In the genomic region with DNA sequence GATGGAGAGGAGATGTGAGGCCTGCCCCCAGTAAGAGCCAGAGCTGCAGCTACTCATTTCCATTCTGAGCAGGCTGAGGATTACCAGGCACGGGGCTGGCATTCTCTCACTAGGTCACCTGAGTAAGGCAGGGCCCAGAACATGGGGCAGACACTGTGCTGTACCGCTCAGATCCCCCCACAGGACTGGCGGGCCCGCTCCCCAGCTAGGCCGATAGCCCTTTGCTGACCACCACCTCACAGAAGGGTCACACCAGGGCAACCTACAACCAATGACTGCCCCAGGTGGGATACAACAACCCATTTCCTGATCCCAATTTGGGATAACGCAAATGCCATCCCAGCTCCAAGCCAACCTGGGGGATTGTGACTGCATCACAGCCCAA, we compare ENCODE assay signal across 17 cellular contexts. TPM values are rescaled to one million over a fixed set of nuclear protein-coding genes. Genes with fewer than 3 reads are reported as not detected.
A peak's percentile ranks its signal among the peaks of the same experiment; 100 is the strongest.
DNase-seq lines count a peak whose midpoint lies in the region; ATAC-seq and TF ChIP-seq lines count a peak whose summit lies in the region.
"Had no signal": no experiment of that assay in that cellular context is flagged by ENCODE, and none has a peak within 500 bp of the region (broad histone marks: within the 10 kb centered on the region; RNA-seq: fewer than 3 reads in every experiment).

No MANE protein-coding gene starts in this region.

- H3K27ac ChIP-seq in OCI-LY3 (ENCODE audit: low read length) (peak overlapping the region; percentile 25), stomach (peak overlapping the region in 2 of 5 donors; percentile 14 to 17), gastrocnemius medialis (no peak overlapping the region)
- H3K27ac ChIP-seq: epithelial cell of prostate, thyroid gland had no signal

- no peak for TF ChIP-seq CTCF in OCI-LY3 (IDR thresholded peaks at IDR 0.05; ENCODE audit: low read depth, low read length)
- TF ChIP-seq CTCF in stomach (IDR thresholded peaks at IDR 0.05) = no peak
- no peak for TF ChIP-seq CTCF in gastrocnemius medialis (IDR thresholded peaks at IDR 0.05 in 4 of 5, conservative IDR thresholded peaks at IDR 0.05 in 1 of 5)

- ATAC-seq in activated T-cell treated with anti-CD3 and anti-CD28 coated beads, Interleukin-2, amount 50 U/mL, for 72 hours (replicated peaks in 1 of 2) = no peak
- ATAC-seq in effector memory CD8-positive, alpha-beta T cell (replicated peaks) = no peak
- ATAC-seq in stimulated activated naive CD8-positive, alpha-beta T cell treated with anti-CD3 and anti-CD28 coated beads, Interleukin-15, amount 100 ng/mL, for 72 hours = peak; percentile 26
- ATAC-seq in gastrocnemius medialis = no peak

- TF ChIP-seq POLR2A in stomach (IDR thresholded peaks at IDR 0.05) = no peak
- no peak for TF ChIP-seq POLR2A in gastrocnemius medialis (IDR thresholded peaks at IDR 0.05)

- no peak overlapping the region for H3K4me3 ChIP-seq in OCI-LY3 (ENCODE audit: low read length)
- H3K4me3 ChIP-seq in stomach = no peak overlapping the region
- H3K4me3 ChIP-seq in gastrocnemius medialis = no peak overlapping the region
- H3K4me3 ChIP-seq: lung, thyroid gland had no signal

- H3K36me3 ChIP-seq in OCI-LY3 (replicated peaks; ENCODE audit: low read depth, low read length) = peaks cover 86% of the 10 kb centered on the region
- H3K36me3 ChIP-seq in stomach = peaks cover 10 to 85% (median 80%) of the 10 kb centered on the region in 4 donors
- H3K36me3 ChIP-seq in gastrocnemius medialis = peaks cover 0 to 18% of the 10 kb centered on the region in 2 donors

- no peak for TF ChIP-seq EP300 in stomach (IDR thresholded peaks at IDR 0.05)

- H3K4me1 Mint-ChIP-seq in activated T-cell treated with anti-CD3 and anti-CD28 coated beads, Interleukin-2, amount 50 U/mL, for 72 hours (ENCODE audit: low read depth) = peaks cover 78% of the 10 kb centered on the region
- H3K4me1 Mint-ChIP-seq in effector memory CD8-positive, alpha-beta T cell (ENCODE audit: low read depth in 2 of 2) = peaks cover 47 to 66% of the 10 kb centered on the region in 2 donors
- peaks cover 100% of the 10 kb centered on the region for H3K4me1 Mint-ChIP-seq in stimulated activated naive CD8-positive, alpha-beta T cell treated with anti-CD3 and anti-CD28 coated beads, Interleukin-15, amount 100 ng/mL, for 72 hours

- no peak overlapping the region for H3K9ac ChIP-seq in OCI-LY3 (ENCODE audit: low read length)

- H3K9me3 ChIP-seq in OCI-LY3 (ENCODE audit: insufficient read depth, low read length) (no peaks in the 10 kb centered on the region), stomach (no peaks in the 10 kb centered on the region), gastrocnemius medialis (no peaks in the 10 kb centered on the region)
- H3K9me3 ChIP-seq: thyroid gland had no signal

- DNase-seq in activated T-cell treated with anti-CD3 and anti-CD28 coated beads, Interleukin-2, amount 50 U/mL, for 72 hours = no peak
- DNase-seq in activated T-cell treated with anti-CD3 and anti-CD28 coated beads, Interleukin-2, amount 50 U/mL, for 1 hour = no peak
- DNase-seq in effector memory CD8-positive, alpha-beta T cell = no peak
- no peak for DNase-seq in stimulated activated naive CD8-positive, alpha-beta T cell treated with anti-CD3 and anti-CD28 coated beads, Interleukin-15, amount 100 ng/mL, for 72 hours
- DNase-seq in stomach (no peak), gastrocnemius medialis (no peak), GOT3 (lab: John Stamatoyannopoulos, UW) (no peak)
- DNase-seq: activated CD4-positive, alpha-beta T cell treated with anti-CD3 and anti-CD28 coated beads, Interleukin-2, amount 50 U/mL, for 48 hours; hypothalamus; NCI-H69; right cardiac atrium; Right ventricle myocardium superior; stimulated activated CD4-positive, alpha-beta T cell treated with anti-CD3 and anti-CD28 coated beads, Interleukin-12 subunit alpha, Interleukin-12 subunit beta, amount 100 ng/mL, for 4 hours; thyroid gland had no signal

- intact Hi-C loops in stomach (cut with DNase I; ENCODE audit: low total_unique reads) (no loop called here), gastrocnemius medialis (cut with DNase I; ENCODE audit: low total_unique reads) (no loop called here)

- no peak overlapping the region for H2AFZ ChIP-seq in OCI-LY3 (ENCODE audit: low read depth, low read length)

- H3K27ac Mint-ChIP-seq in activated T-cell treated with anti-CD3 and anti-CD28 coated beads, Interleukin-2, amount 50 U/mL, for 72 hours = peak overlapping the region; percentile 19
- peak overlapping the region; percentile 69 to 87 for H3K27ac Mint-ChIP-seq in effector memory CD8-positive, alpha-beta T cell
- peak overlapping the region; percentile 54 to 99 for H3K27ac Mint-ChIP-seq in stimulated activated naive CD8-positive, alpha-beta T cell treated with anti-CD3 and anti-CD28 coated beads, Interleukin-15, amount 100 ng/mL, for 72 hours

- H3K4me3 Mint-ChIP-seq in activated T-cell treated with anti-CD3 and anti-CD28 coated beads, Interleukin-2, amount 50 U/mL, for 72 hours = no peak overlapping the region
- H3K4me3 Mint-ChIP-seq in effector memory CD8-positive, alpha-beta T cell = no peak overlapping the region
- peak overlapping the region in 1 of 2 donors; percentile 54 for H3K4me3 Mint-ChIP-seq in stimulated activated naive CD8-positive, alpha-beta T cell treated with anti-CD3 and anti-CD28 coated beads, Interleukin-15, amount 100 ng/mL, for 72 hours

- in situ Hi-C loops in gastrocnemius medialis (cut with MboI; ENCODE audit: low sequenced_read_pairs in 4 of 4) = loop anchor here in 1 of 4 donors (10.0 kb wide), 1 partner anchor 57 kb away; no protein-coding TSS in a partner anchor

- no peaks in the 10 kb centered on the region for H3K27me3 Mint-ChIP-seq in activated T-cell treated with anti-CD3 and anti-CD28 coated beads, Interleukin-2, amount 50 U/mL, for 72 hours (ENCODE audit: low read depth)
- no peaks in the 10 kb centered on the region for H3K27me3 Mint-ChIP-seq in effector memory CD8-positive, alpha-beta T cell
- H3K27me3 Mint-ChIP-seq in stimulated activated naive CD8-positive, alpha-beta T cell treated with anti-CD3 and anti-CD28 coated beads, Interleukin-15, amount 100 ng/mL, for 72 hours = no peaks in the 10 kb centered on the region

- H3K36me3 Mint-ChIP-seq in activated T-cell treated with anti-CD3 and anti-CD28 coated beads, Interleukin-2, amount 50 U/mL, for 72 hours (ENCODE audit: insufficient read depth in 2 of 2) = peaks cover 17 to 36% of the 10 kb centered on the region in 2 donors
- peaks cover 73% of the 10 kb centered on the region for H3K36me3 Mint-ChIP-seq in effector memory CD8-positive, alpha-beta T cell (ENCODE audit: insufficient read depth)

- H3K27me3 ChIP-seq in OCI-LY3 (ENCODE audit: low read depth, low read length) (no peaks in the 10 kb centered on the region), stomach (no peaks in the 10 kb centered on the region), gastrocnemius medialis (no peaks in the 10 kb centered on the region)
- H3K27me3 ChIP-seq: thyroid gland had no signal

- H3K9me3 Mint-ChIP-seq in activated T-cell treated with anti-CD3 and anti-CD28 coated beads, Interleukin-2, amount 50 U/mL, for 72 hours = no peaks in the 10 kb centered on the region
- H3K9me3 Mint-ChIP-seq in effector memory CD8-positive, alpha-beta T cell = no peaks in the 10 kb centered on the region
- no peaks in the 10 kb centered on the region for H3K9me3 Mint-ChIP-seq in stimulated activated naive CD8-positive, alpha-beta T cell treated with anti-CD3 and anti-CD28 coated beads, Interleukin-15, amount 100 ng/mL, for 72 hours

- peaks cover 44% of the 10 kb centered on the region for H4K20me1 ChIP-seq in OCI-LY3 (ENCODE audit: insufficient read depth, low read length)

- H3K4me1 ChIP-seq in OCI-LY3 (ENCODE audit: low read length) (peaks cover 24% of the 10 kb centered on the region), stomach (peaks cover 0 to 14% (median 7%) of the 10 kb centered on the region in 4 donors), gastrocnemius medialis (peaks cover 6 to 8% of the 10 kb centered on the region in 2 donors)

- 94 to 98% (median 96%) methylated on average over 5 to 6 of the region's 6 CpGs for WGBS in stomach, 5 donors

- no peak overlapping the region for H3K4me2 ChIP-seq in OCI-LY3 (ENCODE audit: low read length)

- H3K79me2 ChIP-seq in OCI-LY3 (ENCODE audit: low read length) = peaks cover 20% of the 10 kb centered on the region

RNA-seq across cellular contexts. Expression of a gene that starts 52.5 kb away (rescaled TPM):
- total RNA-seq in activated T-cell treated with anti-CD3 and anti-CD28 coated beads, Interleukin-2, amount 50 U/mL, for 72 hours = 10 to 100 TPM; 34.3 to 52.0 TPM
- total RNA-seq in stomach (10 to 100 TPM in 2 of 5 donors, 1 to 10 TPM in 3; 6.7 to 51.3 (median 7.8) TPM), gastrocnemius medialis (10 to 100 TPM; 12.3 to 28.6 (median 17.1) TPM)
- polyA plus RNA-seq in stomach = 10 to 100 TPM in 1 of 3 donors, 1 to 10 TPM in 2; 5.5 to 10.7 (median 7.4) TPM

RNA-seq across cellular contexts. Expression of a gene that starts 52.8 kb away (rescaled TPM):
- 10 to 100 TPM; 23.4 to 26.1 TPM for total RNA-seq in activated T-cell treated with anti-CD3 and anti-CD28 coated beads, Interleukin-2, amount 50 U/mL, for 72 hours
- 10 to 100 TPM in 3 of 5 donors, 1 to 10 TPM in 2; 4.7 to 19.6 (median 16.7) TPM for total RNA-seq in stomach
- 10 to 100 TPM in 2 of 3 donors, 1 to 10 TPM in 1; 9.4 to 21.2 (median 19.7) TPM for polyA plus RNA-seq in stomach
- total RNA-seq in gastrocnemius medialis = 10 to 100 TPM; 40.3 to 66.6 (median 44.2) TPM

Comparison
In these comparisons a context has a peak if more than half of its experiments do, and no peak if none do; other contexts are left out.
1. H3K27ac Mint-ChIP-seq: peak in every context shown above with its lines; median percentile 78 in effector memory CD8-positive, alpha-beta T cell; 76 in stimulated activated naive CD8-positive, alpha-beta T cell treated with anti-CD3 and anti-CD28 coated beads, Interleukin-15, amount 100 ng/mL, for 72 hours; 19 in activated T-cell treated with anti-CD3 and anti-CD28 coated beads, Interleukin-2, amount 50 U/mL, for 72 hours.